Comparison of ENCODE assay signal across 11 cellular contexts in genomic region chr20:3175270-3175669, GRCh38. TPM values are rescaled to one million over a fixed set of nuclear protein-coding genes. Genes with fewer than 3 reads are reported as not detected.
DNase-seq lines count a peak whose midpoint lies in the region; FAIRE-seq and TF ChIP-seq lines count a peak whose summit lies in the region.
"Had no signal": no experiment of that assay in that cellular context is flagged by ENCODE, and none has a peak within 500 bp of the region (broad histone marks: within the 10 kb centered on the region; RNA-seq: fewer than 3 reads in every experiment).

No MANE protein-coding gene starts in this region.

- H3K4me1 ChIP-seq in kidney (ENCODE audit: control insufficient read depth in 1 of 2, insufficient read depth in 1 of 2, low read depth in 1 of 2, low read length in 2 of 2): peaks cover 5 to 9% of the 10 kb centered on the region in 2 donors
- peaks cover 4 to 30% (median 27%) of the 10 kb centered on the region in 5 donors for H3K4me1 ChIP-seq in subcutaneous abdominal adipose tissue (ENCODE audit: control insufficient read depth in 5 of 5, insufficient read depth in 5 of 5, low read length in 5 of 5)

- H3K36me3 Mint-ChIP-seq in T-helper 1 cell treated with Interleukin-12 subunit alpha and Interleukin-12 subunit beta and Interleukin-4 antibody, amounts not matched to agents 30 μg/mL and 1 μg/mL, for 36 hours (ENCODE audit: low read depth): peaks cover 2% of the 10 kb centered on the region
- no peaks in the 10 kb centered on the region for H3K36me3 Mint-ChIP-seq in MCF 10A (ENCODE audit: insufficient read depth, unreplicated experiment)

- H3K27me3 ChIP-seq in subcutaneous abdominal adipose tissue (ENCODE audit: control insufficient read depth in 5 of 5, insufficient read depth in 4 of 5, low read length in 5 of 5): peaks cover 0 to 2% (median 0%) of the 10 kb centered on the region in 5 donors

- H3K4me3 ChIP-seq in kidney (ENCODE audit: low read length in 2 of 2) (peak overlapping the region; percentile 74 to 89), subcutaneous abdominal adipose tissue (ENCODE audit: low read depth in 1 of 5, low read length in 5 of 5) (no peak overlapping the region)

- intact Hi-C loops in MCF 10A (cut with micrococcal nuclease) (loop anchor here (2.0 to 10.0 kb wide), 2 partner anchors 56 to 120 kb away; no protein-coding TSS in a partner anchor), kidney (cut with DNase I) (no loop called here)

- peak overlapping the region; percentile 14 for H3K4me3 Mint-ChIP-seq in T-helper 1 cell treated with Interleukin-12 subunit alpha and Interleukin-12 subunit beta and Interleukin-4 antibody, amounts not matched to agents 30 μg/mL and 1 μg/mL, for 36 hours
- peak overlapping the region; percentile 93 for H3K4me3 Mint-ChIP-seq in MCF 10A (ENCODE audit: unreplicated experiment)

- FAIRE-seq in kidney (lab: Jason Lieb, UNC): no peak

- POLR2A ChIA-PET in MCF 10A (lab: Yijun Ruan, JAX): interaction anchor here (0.6 to 2.0 kb wide), 11 partner anchors 9 to 233 kb away, joined by 3 to 20 read pairs (median 6); partner anchors contain the start of genes FASTKD5, ITPA and UBOX5

- no peak overlapping the region for H3K27ac Mint-ChIP-seq in T-helper 1 cell treated with Interleukin-12 subunit alpha and Interleukin-12 subunit beta and Interleukin-4 antibody, amounts not matched to agents 30 μg/mL and 1 μg/mL, for 36 hours
- peak overlapping the region; percentile 86 for H3K27ac Mint-ChIP-seq in MCF 10A (ENCODE audit: low read depth, unreplicated experiment)

- H3K4me1 Mint-ChIP-seq in T-helper 1 cell treated with Interleukin-12 subunit alpha and Interleukin-12 subunit beta and Interleukin-4 antibody, amounts not matched to agents 30 μg/mL and 1 μg/mL, for 36 hours (ENCODE audit: low read depth): peaks cover 13% of the 10 kb centered on the region
- peaks cover 14% of the 10 kb centered on the region for H3K4me1 Mint-ChIP-seq in MCF 10A (ENCODE audit: insufficient read depth, unreplicated experiment)

- H3K9me3 Mint-ChIP-seq in T-helper 1 cell treated with Interleukin-12 subunit alpha and Interleukin-12 subunit beta and Interleukin-4 antibody, amounts not matched to agents 30 μg/mL and 1 μg/mL, for 36 hours: no peaks in the 10 kb centered on the region
- H3K9me3 Mint-ChIP-seq in MCF 10A (ENCODE audit: unreplicated experiment): no peaks in the 10 kb centered on the region

- no peaks in the 10 kb centered on the region for H3K36me3 ChIP-seq in kidney (ENCODE audit: control insufficient read depth in 1 of 2, insufficient read depth in 2 of 2, low read length in 2 of 2)
- no peaks in the 10 kb centered on the region for H3K36me3 ChIP-seq in subcutaneous abdominal adipose tissue (ENCODE audit: control insufficient read depth in 5 of 5, insufficient read depth in 5 of 5, low read length in 5 of 5)

- DNase-seq in T-helper 1 cell (no peak), MCF 10A (ENCODE audit: unreplicated experiment) (no peak), kidney (no peak), NCI-H146 treated with DMSO at 0.1 percent for 48 hours (lab: John Stamatoyannopoulos, UW; ENCODE audit: unreplicated experiment) (no peak), activated T-cell treated with anti-CD3 and anti-CD28 coated beads for 4 hours (no peak), NCI-H1694 (lab: John Stamatoyannopoulos, UW) (no peak)
- DNase-seq: kidney glomerular epithelial cell; NCI-H1930; stimulated activated naive CD4-positive, alpha-beta T cell had no signal

- no TSS peak for BruUV-seq in MCF 10A (replicated peaks; lab: Mats Ljungman, UMichigan)

- H3K27me3 Mint-ChIP-seq in T-helper 1 cell treated with Interleukin-12 subunit alpha and Interleukin-12 subunit beta and Interleukin-4 antibody, amounts not matched to agents 30 μg/mL and 1 μg/mL, for 36 hours (ENCODE audit: low read depth): peaks cover 46% of the 10 kb centered on the region
- no peaks in the 10 kb centered on the region for H3K27me3 Mint-ChIP-seq in MCF 10A (ENCODE audit: insufficient read depth, unreplicated experiment)

- H3K27ac ChIP-seq in kidney (ENCODE audit: low read depth in 2 of 2, low read length in 2 of 2) (no peak overlapping the region), subcutaneous abdominal adipose tissue (ENCODE audit: low read depth, low read length) (peak overlapping the region; percentile 9)

- CTCF ChIA-PET in MCF 10A (lab: Yijun Ruan, JAX): interaction anchor here (0.6 to 1.2 kb wide), 4 partner anchors 9 to 173 kb away, joined by 3 read pairs; no protein-coding TSS in a partner anchor

- H3K9ac ChIP-seq in kidney (ENCODE audit: low read length in 2 of 2) (peak overlapping the region in 1 of 2 donors; percentile 86), subcutaneous abdominal adipose tissue (ENCODE audit: low read length in 5 of 5) (peak overlapping the region in 1 of 5 donors; percentile 79)

- H3K9me3 ChIP-seq in kidney (ENCODE audit: control insufficient read depth in 1 of 2, low read length in 2 of 2): no peaks in the 10 kb centered on the region
- H3K9me3 ChIP-seq in subcutaneous abdominal adipose tissue (ENCODE audit: control insufficient read depth in 5 of 5, low read length in 5 of 5): no peaks in the 10 kb centered on the region

- TF ChIP-seq CTCF in MCF 10A (IDR thresholded peaks at IDR 0.05; ENCODE audit: unreplicated experiment): no peak
- no peak for TF ChIP-seq CTCF in kidney (IDR thresholded peaks at IDR 0.05; ENCODE audit: borderline replicate concordance, extremely low read depth, insufficient read depth)

RNA-seq across cellular contexts. Expression of gene LZTS3, which starts 1.9 kb away (rescaled TPM):
- total RNA-seq in MCF 10A (2022) (5.3 and 8.5 TPM in 2 replicates), kidney (20.0 TPM)
- 23.0 TPM for polyA plus RNA-seq in kidney (ENCODE audit: insufficient read depth, low read depth, low replicate concordance)

RNA-seq across cellular contexts. Expression of gene FASTKD5, which starts 15.6 kb away (rescaled TPM):
- total RNA-seq in MCF 10A (2022): 15.0 and 18.2 TPM in 2 replicates
- total RNA-seq in kidney: 15.8 TPM
- 17.3 TPM for polyA plus RNA-seq in kidney (ENCODE audit: insufficient read depth, low read depth, low replicate concordance)

RNA-seq across cellular contexts. Expression of gene UBOX5, which starts 15.6 kb away (rescaled TPM):
- total RNA-seq in MCF 10A (2022): 5.0 and 5.9 TPM in 2 replicates
- total RNA-seq in kidney: 7.2 TPM
- 5.6 TPM for polyA plus RNA-seq in kidney (ENCODE audit: insufficient read depth, low read depth, low replicate concordance)

RNA-seq across cellular contexts. Expression of gene DDRGK1, which starts 29.2 kb away (rescaled TPM):
- total RNA-seq in MCF 10A (2022) (116 and 136 TPM in 2 replicates), kidney (81.8 TPM)
- 92.5 TPM for polyA plus RNA-seq in kidney (ENCODE audit: insufficient read depth, low read depth, low replicate concordance)

RNA-seq across cellular contexts. Expression of gene ITPA, which starts 34.0 kb away (rescaled TPM):
- total RNA-seq in MCF 10A (2022) (69.4 and 97.1 TPM in 2 replicates), kidney (59.7 TPM)
- polyA plus RNA-seq in kidney (ENCODE audit: insufficient read depth, low read depth, low replicate concordance): 81.1 TPM

Comparison
In these comparisons a context has a peak if more than half of its experiments do, and no peak if none do; other contexts are left out.
1. H3K4me3 ChIP-seq: peak in kidney (2 of 2); none in subcutaneous abdominal adipose tissue (0 of 5).